Comparison of ENCODE assay signal across 1 cellular context in genomic region chr12:15220961-15221885, GRCh38.
TF ChIP-seq lines count a peak whose summit lies in the region.

A gene with protein sequence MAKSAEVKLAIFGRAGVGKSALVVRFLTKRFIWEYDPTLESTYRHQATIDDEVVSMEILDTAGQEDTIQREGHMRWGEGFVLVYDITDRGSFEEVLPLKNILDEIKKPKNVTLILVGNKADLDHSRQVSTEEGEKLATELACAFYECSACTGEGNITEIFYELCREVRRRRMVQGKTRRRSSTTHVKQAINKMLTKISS (minus strand): TSS chr12:15221417. CDS start chr12:15217489, 3,928 bp downstream.

TF ChIP-seq in HepG2, 621 proteins besides CTCF, POLR2A, EP300 and RAD21 (continued from another document and continues in another):
- TF ChIP-seq AHDC1 (CRISPR knock-in tag; IDR thresholded peaks at IDR 0.05; ENCODE audit: borderline replicate concordance), result no peak
- TF ChIP-seq BRF2 (CRISPR knock-in tag; IDR thresholded peaks at IDR 0.05), result peak; percentile 53; the same call in 1 of the 2 replicates
- TF ChIP-seq ZNF337 (CRISPR knock-in tag; IDR thresholded peaks at IDR 0.05; ENCODE audit: borderline replicate concordance, low read depth), result no peak
- no peak for TF ChIP-seq ZNF724P (CRISPR knock-in tag; IDR thresholded peaks at IDR 0.05; ENCODE audit: borderline replicate concordance)
- no peak for TF ChIP-seq LBX2 (CRISPR knock-in tag; IDR thresholded peaks at IDR 0.05; ENCODE audit: borderline replicate concordance)
- TF ChIP-seq KDM6A (CRISPR knock-in tag; IDR thresholded peaks at IDR 0.05; ENCODE audit: low read depth), result no peak
- TF ChIP-seq CCAR2 (optimal IDR thresholded peaks at IDR 0.05; ENCODE audit: low read depth, low read length), result no peak
- TF ChIP-seq, protein P1, sequence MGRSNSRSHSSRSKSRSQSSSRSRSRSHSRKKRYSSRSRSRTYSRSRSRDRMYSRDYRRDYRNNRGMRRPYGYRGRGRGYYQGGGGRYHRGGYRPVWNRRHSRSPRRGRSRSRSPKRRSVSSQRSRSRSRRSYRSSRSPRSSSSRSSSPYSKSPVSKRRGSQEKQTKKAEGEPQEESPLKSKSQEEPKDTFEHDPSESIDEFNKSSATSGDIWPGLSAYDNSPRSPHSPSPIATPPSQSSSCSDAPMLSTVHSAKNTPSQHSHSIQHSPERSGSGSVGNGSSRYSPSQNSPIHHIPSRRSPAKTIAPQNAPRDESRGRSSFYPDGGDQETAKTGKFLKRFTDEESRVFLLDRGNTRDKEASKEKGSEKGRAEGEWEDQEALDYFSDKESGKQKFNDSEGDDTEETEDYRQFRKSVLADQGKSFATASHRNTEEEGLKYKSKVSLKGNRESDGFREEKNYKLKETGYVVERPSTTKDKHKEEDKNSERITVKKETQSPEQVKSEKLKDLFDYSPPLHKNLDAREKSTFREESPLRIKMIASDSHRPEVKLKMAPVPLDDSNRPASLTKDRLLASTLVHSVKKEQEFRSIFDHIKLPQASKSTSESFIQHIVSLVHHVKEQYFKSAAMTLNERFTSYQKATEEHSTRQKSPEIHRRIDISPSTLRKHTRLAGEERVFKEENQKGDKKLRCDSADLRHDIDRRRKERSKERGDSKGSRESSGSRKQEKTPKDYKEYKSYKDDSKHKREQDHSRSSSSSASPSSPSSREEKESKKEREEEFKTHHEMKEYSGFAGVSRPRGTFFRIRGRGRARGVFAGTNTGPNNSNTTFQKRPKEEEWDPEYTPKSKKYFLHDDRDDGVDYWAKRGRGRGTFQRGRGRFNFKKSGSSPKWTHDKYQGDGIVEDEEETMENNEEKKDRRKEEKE (IDR thresholded peaks at IDR 0.05), result no peak
- TF ChIP-seq, protein P2, sequence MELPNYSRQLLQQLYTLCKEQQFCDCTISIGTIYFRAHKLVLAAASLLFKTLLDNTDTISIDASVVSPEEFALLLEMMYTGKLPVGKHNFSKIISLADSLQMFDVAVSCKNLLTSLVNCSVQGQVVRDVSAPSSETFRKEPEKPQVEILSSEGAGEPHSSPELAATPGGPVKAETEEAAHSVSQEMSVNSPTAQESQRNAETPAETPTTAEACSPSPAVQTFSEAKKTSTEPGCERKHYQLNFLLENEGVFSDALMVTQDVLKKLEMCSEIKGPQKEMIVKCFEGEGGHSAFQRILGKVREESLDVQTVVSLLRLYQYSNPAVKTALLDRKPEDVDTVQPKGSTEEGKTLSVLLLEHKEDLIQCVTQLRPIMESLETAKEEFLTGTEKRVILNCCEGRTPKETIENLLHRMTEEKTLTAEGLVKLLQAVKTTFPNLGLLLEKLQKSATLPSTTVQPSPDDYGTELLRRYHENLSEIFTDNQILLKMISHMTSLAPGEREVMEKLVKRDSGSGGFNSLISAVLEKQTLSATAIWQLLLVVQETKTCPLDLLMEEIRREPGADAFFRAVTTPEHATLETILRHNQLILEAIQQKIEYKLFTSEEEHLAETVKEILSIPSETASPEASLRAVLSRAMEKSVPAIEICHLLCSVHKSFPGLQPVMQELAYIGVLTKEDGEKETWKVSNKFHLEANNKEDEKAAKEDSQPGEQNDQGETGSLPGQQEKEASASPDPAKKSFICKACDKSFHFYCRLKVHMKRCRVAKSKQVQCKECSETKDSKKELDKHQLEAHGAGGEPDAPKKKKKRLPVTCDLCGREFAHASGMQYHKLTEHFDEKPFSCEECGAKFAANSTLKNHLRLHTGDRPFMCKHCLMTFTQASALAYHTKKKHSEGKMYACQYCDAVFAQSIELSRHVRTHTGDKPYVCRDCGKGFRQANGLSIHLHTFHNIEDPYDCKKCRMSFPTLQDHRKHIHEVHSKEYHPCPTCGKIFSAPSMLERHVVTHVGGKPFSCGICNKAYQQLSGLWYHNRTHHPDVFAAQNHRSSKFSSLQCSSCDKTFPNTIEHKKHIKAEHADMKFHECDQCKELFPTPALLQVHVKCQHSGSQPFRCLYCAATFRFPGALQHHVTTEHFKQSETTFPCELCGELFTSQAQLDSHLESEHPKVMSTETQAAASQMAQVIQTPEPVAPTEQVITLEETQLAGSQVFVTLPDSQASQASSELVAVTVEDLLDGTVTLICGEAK (IDR thresholded peaks at IDR 0.05), result no peak
- TF ChIP-seq, protein P2 (CRISPR knock-in tag; IDR thresholded peaks at IDR 0.05), result peak; percentile 35; the same call in 1 of the 2 replicates
- TF ChIP-seq, protein P3, sequence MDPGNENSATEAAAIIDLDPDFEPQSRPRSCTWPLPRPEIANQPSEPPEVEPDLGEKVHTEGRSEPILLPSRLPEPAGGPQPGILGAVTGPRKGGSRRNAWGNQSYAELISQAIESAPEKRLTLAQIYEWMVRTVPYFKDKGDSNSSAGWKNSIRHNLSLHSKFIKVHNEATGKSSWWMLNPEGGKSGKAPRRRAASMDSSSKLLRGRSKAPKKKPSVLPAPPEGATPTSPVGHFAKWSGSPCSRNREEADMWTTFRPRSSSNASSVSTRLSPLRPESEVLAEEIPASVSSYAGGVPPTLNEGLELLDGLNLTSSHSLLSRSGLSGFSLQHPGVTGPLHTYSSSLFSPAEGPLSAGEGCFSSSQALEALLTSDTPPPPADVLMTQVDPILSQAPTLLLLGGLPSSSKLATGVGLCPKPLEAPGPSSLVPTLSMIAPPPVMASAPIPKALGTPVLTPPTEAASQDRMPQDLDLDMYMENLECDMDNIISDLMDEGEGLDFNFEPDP (CRISPR knock-in tag; conservative IDR thresholded peaks at IDR 0.05), result no peak
- no peak for TF ChIP-seq MEF2D (CRISPR knock-in tag; IDR thresholded peaks at IDR 0.05)
- no peak for TF ChIP-seq TFDP1 (CRISPR knock-in tag; IDR thresholded peaks at IDR 0.05; ENCODE audit: borderline replicate concordance)
- TF ChIP-seq, protein P4, sequence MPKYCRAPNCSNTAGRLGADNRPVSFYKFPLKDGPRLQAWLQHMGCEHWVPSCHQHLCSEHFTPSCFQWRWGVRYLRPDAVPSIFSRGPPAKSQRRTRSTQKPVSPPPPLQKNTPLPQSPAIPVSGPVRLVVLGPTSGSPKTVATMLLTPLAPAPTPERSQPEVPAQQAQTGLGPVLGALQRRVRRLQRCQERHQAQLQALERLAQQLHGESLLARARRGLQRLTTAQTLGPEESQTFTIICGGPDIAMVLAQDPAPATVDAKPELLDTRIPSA (CRISPR knock-in tag; IDR thresholded peaks at IDR 0.05; ENCODE audit: borderline replicate concordance), result no peak
- no peak for TF ChIP-seq TERF1 (CRISPR knock-in tag; IDR thresholded peaks at IDR 0.05)
- TF ChIP-seq TFAP4 (IDR thresholded peaks at IDR 0.05; ENCODE audit: borderline replicate concordance, low read depth), result no peak
- TF ChIP-seq TRAFD1 (CRISPR knock-in tag; IDR thresholded peaks at IDR 0.05; ENCODE audit: borderline replicate concordance), result no peak
- no peak for TF ChIP-seq GLI4 (CRISPR knock-in tag; IDR thresholded peaks at IDR 0.05; ENCODE audit: borderline replicate concordance)
